ENCODE assay signal across 8 cellular contexts in genomic region chr14:59576332-59577294, GRCh38. TPM values are rescaled to one million over a fixed set of nuclear protein-coding genes. Genes with fewer than 3 reads are reported as not detected.
DNase-seq lines count a peak whose midpoint lies in the region; ATAC-seq, FAIRE-seq and TF ChIP-seq lines count a peak whose summit lies in the region.

Gene CCDC175 (minus strand): TSS chr14:59576812. CDS start chr14:59576775, 37 bp downstream.

- peaks cover 17 to 20% of the 10 kb centered on the region in 2 donors for H3K27me3 Mint-ChIP-seq in T-cell

- peak in 3 of 4 experiments; percentile 22 to 33 (median 24) for TF ChIP-seq CTCF in uterus (IDR thresholded peaks at IDR 0.05)

- intact Hi-C loops in uterus (cut with DNase I; ENCODE audit: low total_unique reads) = no loop called here

- no peak for TF ChIP-seq POLR2A in uterus (IDR thresholded peaks at IDR 0.05)

- no peak within 1 kb of the TSS for H3K27ac Mint-ChIP-seq in T-cell

- H3K36me3 ChIP-seq in HAP-1 (replicated peaks) = no peaks in the 10 kb centered on the region
- no peaks in the 10 kb centered on the region for H3K36me3 ChIP-seq in MG63
- no peaks in the 10 kb centered on the region for H3K36me3 ChIP-seq in uterus

- H3K4me3 ChIP-seq in HAP-1 (peak within 1 kb of the TSS; percentile 31), MG63 (peak within 1 kb of the TSS; percentile 40), uterus (no peak within 1 kb of the TSS)

- H3K27ac ChIP-seq in uterus = no peak within 1 kb of the TSS

- no peaks in the 10 kb centered on the region for H3K4me1 ChIP-seq in HAP-1
- H3K4me1 ChIP-seq in uterus = no peaks in the 10 kb centered on the region

- CTCF ChIA-PET in T-cell (lab: Charles Lee) = interaction anchor here (0.6 to 2.3 kb wide), 19 partner anchors 10 to 1076 kb away, joined by 3 to 7 read pairs (median 4); partner anchors contain the start of genes JKAMP (in 1 of the 2) and L3HYPDH (in 1 of the 2)

- H3K9me3 Mint-ChIP-seq in T-cell = no peaks in the 10 kb centered on the region

- H3K4me1 Mint-ChIP-seq in T-cell = peaks cover 9 to 14% (median 13%) of the 10 kb centered on the region in 3 donors

- H3K4me3 Mint-ChIP-seq in T-cell = peak within 1 kb of the TSS; percentile 71 to 82 (median 73)

- H3K9me3 ChIP-seq in HAP-1 (no peaks in the 10 kb centered on the region), MG63 (no peaks in the 10 kb centered on the region), uterus (no peaks in the 10 kb centered on the region)

- in situ Hi-C loops in HAP-1 (cut with MboI; ENCODE audit: low sequenced_read_pairs) = no loop called here

- H3K36me3 Mint-ChIP-seq in T-cell = no peaks in the 10 kb centered on the region

- peak; percentile 93 to 99 (median 96) for ATAC-seq in T-cell (replicated peaks in 1 of 4)

- POLR2A ChIA-PET in T-cell (lab: Charles Lee) = no interaction called here

- peak; percentile 63 for FAIRE-seq in G401.6 (lab: Jason Lieb, UNC)

- H3K27me3 ChIP-seq in HAP-1 (ENCODE audit: low read depth) (peaks cover 15% of the 10 kb centered on the region), MG63 (no peaks in the 10 kb centered on the region), uterus (peaks cover 0 to 10% of the 10 kb centered on the region in 2 donors)

- DNase-seq in HAP-1 (ENCODE audit: low spot score in 2 of 2) (peak; percentile 85 to 94), MG63 (peak; percentile 66), T-cell (peak; percentile 58 to 86 (median 76)), amygdala (lab: John Stamatoyannopoulos, UW) (peak in 51 of 56 donors; percentile 3 to 89 (median 56)), hepatic stellate cell (ENCODE audit: low spot score) (peak; percentile 66), pulmonary artery endothelial cell (ENCODE audit: low read depth, low spot score) (peak; percentile 11), uterus (peak; percentile 41 to 43)

RNA-seq across cellular contexts. Expression of gene CCDC175, which starts in this region (rescaled TPM):
- not detected in 2 replicates for total RNA-seq in MG63 (2014; rRNA removed; shearing (Covaris generic); ENCODE audit: low replicate concordance)
- total RNA-seq in T-cell (not detected), pulmonary artery endothelial cell (not detected in 2 replicates), uterus (under 1 TPM in 1 of 4 donors, not detected in 3; 0.41 TPM)

Comparison
In these comparisons a context has a peak if more than half of its experiments do, and no peak if none do; other contexts are left out.
1. Peak in DNase-seq and H3K4me3 ChIP-seq in MG63; RNA of the gene not detected or under 1 TPM.
2. Peak in DNase-seq and ATAC-seq in T-cell; RNA of the gene not detected or under 1 TPM.
3. Peak in DNase-seq in pulmonary artery endothelial cell; RNA of the gene not detected or under 1 TPM.
4. Peak in DNase-seq in uterus; RNA of the gene not detected or under 1 TPM.
5. DNase-seq: peak in every context shown above with its lines; median percentile 90 in HAP-1; 76 in T-cell; 66 in MG63; 66 in hepatic stellate cell; 56 in amygdala; 42 in uterus; 11 in pulmonary artery endothelial cell.